ENCODE assay signal across 9 cellular contexts in genomic region chr10:73159038-73159648, GRCh38. TPM values are rescaled to one million over a fixed set of nuclear protein-coding genes. Genes with fewer than 3 reads are reported as not detected.
DNase-seq lines count a peak whose midpoint lies in the region; ATAC-seq and TF ChIP-seq lines count a peak whose summit lies in the region.
"Had no signal": no experiment of that assay in that cellular context is flagged by ENCODE, and none has a peak within 500 bp of the region (broad histone marks: within the 10 kb centered on the region; RNA-seq: fewer than 3 reads in every experiment).

No MANE protein-coding gene starts in this region.

- 8 to 14% (median 10%) methylated on average over 5 of the region's 5 CpGs for WGBS in heart left ventricle, 4 donors

- H3K27me3 ChIP-seq in HL-60 (ENCODE audit: insufficient read depth, poor library complexity, severe bottlenecking), result no peaks in the 10 kb centered on the region
- H3K27me3 ChIP-seq in heart left ventricle, result no peaks in the 10 kb centered on the region

- H3K27me3 Mint-ChIP-seq in activated naive CD4-positive, alpha-beta T cell treated with anti-CD3 and anti-CD28 coated beads, Interleukin-2, amount 10 ng/mL, durations not matched to agents 7 days and 5 days, result no peaks in the 10 kb centered on the region

- no peaks in the 10 kb centered on the region for H3K9me3 ChIP-seq in heart left ventricle

- H3K4me3 ChIP-seq in HL-60 (replicated peaks; ENCODE audit: insufficient read depth, low read length) (no peak overlapping the region), heart left ventricle (no peak overlapping the region)

- no peak overlapping the region for H3K27ac ChIP-seq in HL-60 (replicated peaks)
- no peak overlapping the region for H3K27ac ChIP-seq in heart left ventricle

- peaks cover 35% of the 10 kb centered on the region for H3K4me1 Mint-ChIP-seq in activated naive CD4-positive, alpha-beta T cell treated with anti-CD3 and anti-CD28 coated beads, Interleukin-2, amount 10 ng/mL, durations not matched to agents 7 days and 5 days

- H3K4me3 Mint-ChIP-seq in activated naive CD4-positive, alpha-beta T cell treated with anti-CD3 and anti-CD28 coated beads, Interleukin-2, amount 10 ng/mL, durations not matched to agents 7 days and 5 days, result no peak overlapping the region
- H3K4me3 Mint-ChIP-seq: T-helper 1 cell treated with Interleukin-12 subunit alpha and Interleukin-12 subunit beta and Interleukin-4 antibody, amounts not matched to agents 30 μg/mL and 1 μg/mL, for 36 hours had no signal

- ATAC-seq in heart left ventricle, result no peak
- no peak for ATAC-seq in HG02678 (IDR thresholded peaks at IDR 0.05; ENCODE audit: unreplicated experiment)

- in situ Hi-C loops in SK-MEL-5 (cut with HindIII; ENCODE audit: low pct_unique_long_range_greater_than_20kb, low sequenced_read_pairs), result no loop called here

- no peaks in the 10 kb centered on the region for H3K9me3 Mint-ChIP-seq in activated naive CD4-positive, alpha-beta T cell treated with anti-CD3 and anti-CD28 coated beads, Interleukin-2, amount 10 ng/mL, durations not matched to agents 7 days and 5 days
- H3K9me3 Mint-ChIP-seq: T-helper 1 cell treated with Interleukin-12 subunit alpha and Interleukin-12 subunit beta and Interleukin-4 antibody, amounts not matched to agents 30 μg/mL and 1 μg/mL, for 36 hours had no signal

- H3K4me1 ChIP-seq in heart left ventricle, result peaks cover 0 to 32% (median 16%) of the 10 kb centered on the region in 12 donors

- no peak overlapping the region for H3K27ac Mint-ChIP-seq in activated naive CD4-positive, alpha-beta T cell treated with anti-CD3 and anti-CD28 coated beads, Interleukin-2, amount 10 ng/mL, durations not matched to agents 7 days and 5 days
- H3K27ac Mint-ChIP-seq: T-helper 1 cell treated with Interleukin-12 subunit alpha and Interleukin-12 subunit beta and Interleukin-4 antibody, amounts not matched to agents 30 μg/mL and 1 μg/mL, for 36 hours had no signal

- H3K36me3 ChIP-seq in heart left ventricle, result peaks cover 0 to 91% (median 85%) of the 10 kb centered on the region in 9 donors

- intact Hi-C loops in heart left ventricle (cut with DNase I), result loop anchor here in 3 of 10 donors (5.0 kb wide), 1 partner anchor 62 kb away; the partner anchor contains the start of gene P4HA1 (in 3 of the 3)

- peak; percentile 0 for DNase-seq in COR-L47 (lab: John Stamatoyannopoulos, UW)
- DNase-seq in HL-60 (ENCODE audit: low read depth in 1 of 2, low spot score in 1 of 2), result peak in 1 of 2 experiments; percentile 43
- DNase-seq in SK-MEL-5 (ENCODE audit: low read depth, low spot score), result peak; percentile 61
- DNase-seq in activated naive CD4-positive, alpha-beta T cell treated with anti-CD3 and anti-CD28 coated beads, Interleukin-2, amount 10 ng/mL, durations not matched to agents 7 days and 5 days, result peak; percentile 75
- DNase-seq in heart left ventricle, result peak in 4 of 5 donors; percentile 32 to 49 (median 36)
- peak; percentile 57 for DNase-seq in retina
- no peak for DNase-seq in NCI-H524 treated with DMSO at 0.1 percent for 48 hours (lab: John Stamatoyannopoulos, UW)

- peak; percentile 52 for TF ChIP-seq CTCF in HL-60 (IDR thresholded peaks at IDR 0.05; ENCODE audit: insufficient read depth, low read length)
- peak; percentile 66 to 87 (median 75) for TF ChIP-seq CTCF in heart left ventricle (IDR thresholded peaks at IDR 0.05)

- CTCF ChIA-PET in activated naive CD4-positive, alpha-beta T cell treated with anti-CD3 and anti-CD28 coated beads, Interleukin-2, amount 10 ng/mL, durations not matched to agents 7 days and 5 days (lab: Charles Lee), result interaction anchor here (0.5 to 3.8 kb wide), 8 partner anchors 9 to 98 kb away, joined by 3 to 29 read pairs (median 6); partner anchors contain the start of genes ECD, FAM149B1, NUDT13 and P4HA1

- H3K36me3 Mint-ChIP-seq in activated naive CD4-positive, alpha-beta T cell treated with anti-CD3 and anti-CD28 coated beads, Interleukin-2, amount 10 ng/mL, durations not matched to agents 7 days and 5 days, result peaks cover 42% of the 10 kb centered on the region

- TF ChIP-seq POLR2A in heart left ventricle (IDR thresholded peaks at IDR 0.05), result no peak

RNA-seq across cellular contexts. Expression of gene ECD, which starts 8.7 kb away (rescaled TPM):
- total RNA-seq in SK-MEL-5 (2014; rRNA removed; shearing (Covaris generic)), result 41.5 and 41.7 TPM in 2 replicates
- polyA plus RNA-seq in SK-MEL-5 (2015; cell fraction: cytosol; rRNA removed), result 28.9 and 30.7 TPM in 2 replicates
- 34.1 and 41.2 TPM in 2 replicates for polyA plus RNA-seq in SK-MEL-5 (2015; cell fraction: nucleus; rRNA removed)
- 10 to 100 TPM; 13.3 to 21.9 (median 18.4) TPM for total RNA-seq in heart left ventricle
- 1 to 10 TPM; 7.5 to 9.3 TPM for polyA plus RNA-seq in heart left ventricle

RNA-seq across cellular contexts. Expression of gene FAM149B1, which starts 8.8 kb away (rescaled TPM):
- 13.4 and 16.7 TPM in 2 replicates for total RNA-seq in SK-MEL-5 (2014; rRNA removed; shearing (Covaris generic))
- polyA plus RNA-seq in SK-MEL-5 (2015; cell fraction: cytosol; rRNA removed), result 12.4 and 17.9 TPM in 2 replicates
- polyA plus RNA-seq in SK-MEL-5 (2015; cell fraction: nucleus; rRNA removed), result 41.3 and 41.6 TPM in 2 replicates
- 10 to 100 TPM in 8 of 9 donors, 1 to 10 TPM in 1; 9.9 to 21.8 (median 17.8) TPM for total RNA-seq in heart left ventricle
- polyA plus RNA-seq in heart left ventricle, result 10 to 100 TPM in 1 of 2 donors, 1 to 10 TPM in 1; 7.8 to 18.2 TPM

RNA-seq across cellular contexts. Expression of gene NUDT13, which starts 48.9 kb away (rescaled TPM):
- total RNA-seq in SK-MEL-5 (2014; rRNA removed; shearing (Covaris generic)), result 2.3 and 2.4 TPM in 2 replicates
- polyA plus RNA-seq in SK-MEL-5 (2015; cell fraction: cytosol; rRNA removed), result 2.1 and 2.3 TPM in 2 replicates
- polyA plus RNA-seq in SK-MEL-5 (2015; cell fraction: nucleus; rRNA removed), result 11.7 and 14.2 TPM in 2 replicates
- total RNA-seq in heart left ventricle, result 1 to 10 TPM; 2.1 to 5.7 (median 3.2) TPM
- polyA plus RNA-seq in heart left ventricle, result 1 to 10 TPM; 1.8 to 5.8 TPM
